Comparison of ENCODE assay signal across 11 cellular contexts in the genomic region with DNA sequence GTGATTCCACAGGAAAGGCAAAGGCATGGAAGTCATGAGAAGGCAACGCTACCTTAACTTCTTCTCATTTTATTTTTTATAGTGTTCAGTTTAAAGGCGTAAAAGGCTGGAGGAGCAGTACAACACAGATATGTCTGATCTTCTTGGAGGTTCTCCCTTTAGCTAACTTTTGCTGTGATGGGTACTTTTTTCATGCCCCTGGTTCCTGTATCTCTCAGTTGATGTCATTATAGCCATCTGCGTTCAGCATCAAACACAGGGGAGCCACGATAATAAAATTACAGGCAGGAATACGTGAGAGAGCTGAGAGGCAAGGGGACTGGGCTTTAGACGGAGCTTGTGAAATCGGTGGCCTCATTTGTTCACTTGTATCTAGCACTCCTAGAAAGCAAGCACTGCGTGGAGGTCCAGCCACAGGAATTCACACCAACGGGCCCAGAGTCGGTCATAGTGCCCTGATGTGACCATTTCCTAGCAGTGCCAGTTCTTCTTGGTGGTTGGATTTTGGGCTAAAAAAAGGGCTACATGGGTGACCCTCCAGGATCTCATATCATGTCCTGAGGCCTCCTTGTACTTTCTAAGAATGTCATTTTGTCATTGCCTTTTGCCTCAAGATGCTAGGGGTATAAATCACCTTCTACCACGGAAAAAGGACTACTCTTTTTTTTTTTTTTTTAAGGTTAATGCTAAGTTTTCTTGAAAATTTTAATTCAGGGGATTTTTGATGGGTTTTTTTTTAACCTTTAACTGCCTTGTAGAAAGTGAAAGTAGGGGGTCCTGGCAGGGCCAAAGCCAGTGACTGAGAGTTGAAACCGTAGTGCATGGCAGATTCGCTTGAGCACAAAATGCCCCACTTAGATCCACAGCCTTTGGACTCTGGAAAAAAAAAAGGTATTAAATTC.
DNase-seq lines count a peak whose midpoint lies in the region; ATAC-seq and TF ChIP-seq lines count a peak whose summit lies in the region.
"Had no signal": no experiment of that assay in that cellular context is flagged by ENCODE, and none has a peak within 500 bp of the region (broad histone marks: within the 10 kb centered on the region; RNA-seq: fewer than 3 reads in every experiment).

No MANE protein-coding gene starts in this region.

- DNase-seq in stimulated activated CD4-positive, alpha-beta T cell treated with anti-CD3 and anti-CD28 coated beads, Interleukin-15, amount 100 ng/mL, for 24 hours, result peak; percentile 57
- DNase-seq in stimulated activated CD4-positive, alpha-beta T cell treated with anti-CD3 and anti-CD28 coated beads, Interleukin-12 subunit alpha, Interleukin-12 subunit beta, amount 100 ng/mL, for 4 hours, result no peak
- DNase-seq in activated naive CD4-positive, alpha-beta T cell treated with anti-CD3 and anti-CD28 coated beads for 36 hours, result peak; percentile 75
- DNase-seq in NCI-H1417 treated with DMSO at 0.1 percent for 48 hours (lab: John Stamatoyannopoulos, UW) (no peak), WERI-Rb-1 (no peak), ureter (ENCODE audit: low spot score) (no peak), heart left ventricle (no peak)
- DNase-seq: IMR-90 had no signal

- intact Hi-C loops in activated naive CD4-positive, alpha-beta T cell treated with anti-CD3 and anti-CD28 coated beads for 36 hours (cut with micrococcal nuclease), result loop anchor here (1.0 kb wide), 4 partner anchors 9 to 31 kb away; no protein-coding TSS in a partner anchor
- intact Hi-C loops in heart left ventricle (cut with DNase I), result no loop called here

- H3K27me3 ChIP-seq in WERI-Rb-1 (ENCODE audit: insufficient read depth, low read depth, severe bottlenecking), result no peaks in the 10 kb centered on the region
- no peaks in the 10 kb centered on the region for H3K27me3 ChIP-seq in heart left ventricle

- TF ChIP-seq POLR2A in heart left ventricle (IDR thresholded peaks at IDR 0.05), result no peak

- H3K9me3 Mint-ChIP-seq in activated naive CD4-positive, alpha-beta T cell treated with anti-CD3 and anti-CD28 coated beads for 36 hours, result no peaks in the 10 kb centered on the region

- TF ChIP-seq CTCF in WERI-Rb-1 (IDR thresholded peaks at IDR 0.05; ENCODE audit: low read depth, low read length) (no peak), heart left ventricle (IDR thresholded peaks at IDR 0.05) (no peak)

- CTCF ChIA-PET in activated naive CD4-positive, alpha-beta T cell treated with anti-CD3 and anti-CD28 coated beads for 36 hours (lab: Charles Lee), result interaction anchor here (0.7 to 2.6 kb wide), 5 partner anchors 8 to 61 kb away, joined by 3 to 10 read pairs (median 5); no protein-coding TSS in a partner anchor

- 70 to 76% (median 74%) methylated on average over 13 of the region's 13 CpGs for WGBS in heart left ventricle, 4 donors

- H3K27ac Mint-ChIP-seq in activated naive CD4-positive, alpha-beta T cell treated with anti-CD3 and anti-CD28 coated beads for 36 hours, result peak overlapping the region; percentile 95

- peaks cover 99% of the 10 kb centered on the region for H3K4me1 Mint-ChIP-seq in activated naive CD4-positive, alpha-beta T cell treated with anti-CD3 and anti-CD28 coated beads for 36 hours (ENCODE audit: low read depth)

- H3K27me3 Mint-ChIP-seq in activated naive CD4-positive, alpha-beta T cell treated with anti-CD3 and anti-CD28 coated beads for 36 hours (ENCODE audit: low read depth), result no peaks in the 10 kb centered on the region

- peaks cover 6 to 93% (median 50%) of the 10 kb centered on the region in 12 donors for H3K4me1 ChIP-seq in heart left ventricle

- H3K4me3 Mint-ChIP-seq in activated naive CD4-positive, alpha-beta T cell treated with anti-CD3 and anti-CD28 coated beads for 36 hours, result peak overlapping the region; percentile 60

- H3K36me3 ChIP-seq in WERI-Rb-1 (no peaks in the 10 kb centered on the region), heart left ventricle (peaks cover 0 to 24% (median 0%) of the 10 kb centered on the region in 9 donors)

- H3K36me3 Mint-ChIP-seq in activated naive CD4-positive, alpha-beta T cell treated with anti-CD3 and anti-CD28 coated beads for 36 hours (ENCODE audit: low read depth), result peaks cover 40% of the 10 kb centered on the region

- ATAC-seq in HG02970 (IDR thresholded peaks at IDR 0.05; ENCODE audit: low FRiP score, unreplicated experiment), result peak; percentile 54
- ATAC-seq in heart left ventricle, result no peak

- H3K9me3 ChIP-seq in WERI-Rb-1 (ENCODE audit: severe bottlenecking) (no peaks in the 10 kb centered on the region), heart left ventricle (no peaks in the 10 kb centered on the region)

- H3K4me3 ChIP-seq in WERI-Rb-1 (ENCODE audit: low read depth, low read length) (no peak overlapping the region), heart left ventricle (peak overlapping the region in 1 of 12 donors; percentile 9)

- H3K27ac ChIP-seq in WERI-Rb-1, result no peak overlapping the region
- H3K27ac ChIP-seq in heart left ventricle, result peak overlapping the region in 2 of 12 donors; percentile 31 to 54
- H3K27ac ChIP-seq: C4-2B, VCaP had no signal

Comparison
In these comparisons a context has a peak if more than half of its experiments do, and no peak if none do; other contexts are left out.
1. DNase-seq: peak in stimulated activated CD4-positive, alpha-beta T cell treated with anti-CD3 and anti-CD28 coated beads, Interleukin-15, amount 100 ng/mL, for 24 hours (single experiment) and activated naive CD4-positive, alpha-beta T cell treated with anti-CD3 and anti-CD28 coated beads for 36 hours (single experiment); none in stimulated activated CD4-positive, alpha-beta T cell treated with anti-CD3 and anti-CD28 coated beads, Interleukin-12 subunit alpha, Interleukin-12 subunit beta, amount 100 ng/mL, for 4 hours (single experiment), NCI-H1417 treated with DMSO at 0.1 percent for 48 hours (single experiment), WERI-Rb-1 (single experiment), ureter (single experiment) and heart left ventricle (0 of 5).